ENCODE assay signal across 8 cellular contexts in the genomic region with DNA sequence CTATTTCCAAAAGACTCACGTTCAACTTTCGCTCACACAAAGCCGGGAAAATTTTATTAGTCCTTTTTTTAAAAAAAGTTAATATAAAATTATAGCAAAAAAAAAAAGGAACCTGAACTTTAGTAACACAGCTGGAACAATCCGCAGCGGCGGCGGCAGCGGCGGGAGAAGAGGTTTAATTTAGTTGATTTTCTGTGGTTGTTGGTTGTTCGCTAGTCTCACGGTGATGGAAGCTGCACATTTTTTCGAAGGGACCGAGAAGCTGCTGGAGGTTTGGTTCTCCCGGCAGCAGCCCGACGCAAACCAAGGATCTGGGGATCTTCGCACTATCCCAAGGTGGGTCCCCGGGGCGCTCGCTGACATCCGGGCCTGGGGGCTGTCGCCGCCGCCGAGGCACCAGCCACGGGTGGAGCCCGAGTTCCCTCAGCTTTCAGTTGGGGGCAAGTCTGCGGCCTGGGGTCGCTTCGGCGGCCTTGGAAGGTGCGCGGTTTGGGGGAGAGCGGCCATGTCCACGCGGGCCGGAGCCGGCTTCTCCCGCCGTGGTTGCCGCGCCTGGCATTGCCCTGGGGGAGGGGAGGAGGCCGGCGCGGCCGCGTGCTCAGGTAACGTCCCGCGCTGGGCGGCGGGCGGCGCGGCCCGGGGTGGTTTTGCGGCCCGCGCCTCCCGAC. TPM values are rescaled to one million over a fixed set of nuclear protein-coding genes. Genes with fewer than 3 reads are reported as not detected.
DNase-seq lines count a peak whose midpoint lies in the region; ATAC-seq, FAIRE-seq and TF ChIP-seq lines count a peak whose summit lies in the region.

No MANE protein-coding gene starts in this region.

- no peaks in the 10 kb centered on the region for H3K27me3 ChIP-seq in GM12878 (replicated peaks in 1 of 2; ENCODE audit: control insufficient read depth in 2 of 2, insufficient read depth in 2 of 2, low read length in 1 of 2)

- H3K79me2 ChIP-seq in GM12878 (ENCODE audit: control insufficient read depth, insufficient read depth, low read length) = peaks cover 65% of the 10 kb centered on the region

- H3K4me3 ChIP-seq in GM12878 = peak overlapping the region; percentile 94

- in situ Hi-C loops in GM12878 (cut with MboI) = loop anchor here (5.0 kb wide), 1 partner anchor 193 kb away; no protein-coding TSS in a partner anchor

- no peak overlapping the region; the same call in 1 of the 2 replicates for H2AFZ ChIP-seq in GM12878 (ENCODE audit: control insufficient read depth, low read depth, low read length)

- RAD21 ChIA-PET in GM12878 (lab: Charles Lee; ENCODE audit: unreplicated experiment) = interaction anchor here (0.9 to 8.2 kb wide), 12 partner anchors 7 to 285 kb away, joined by 3 to 107 read pairs (median 4); a partner anchor contains a TSS

- peaks cover 8% of the 10 kb centered on the region; the same call in 1 of the 2 replicates for H4K20me1 ChIP-seq in GM12878 (ENCODE audit: control insufficient read depth, insufficient read depth)

- under 1% methylated on average over 55 of the region's 60 CpGs for WGBS in GM12878 (ENCODE audit: insufficient coverage, insufficient replicate concordance, low lambda C conversion rate, missing lambda C conversion rate)

- H3K4me2 ChIP-seq in GM12878 (ENCODE audit: control insufficient read depth, insufficient read depth) = peak overlapping the region; percentile 95

- DNase-seq in NCI-H2171 (lab: John Stamatoyannopoulos, UW) (peak; percentile 50), NCI-H2171 treated with DMSO at 0.1 percent for 48 hours (lab: John Stamatoyannopoulos, UW) (no peak), T follicular helper cell (ENCODE audit: low read depth) (peak; percentile 30), GM12878 (ENCODE audit: low read depth, low spot score) (no peak), iris pigment epithelial cell (ENCODE audit: low read depth) (peak; percentile 18), SHP77 treated with DMSO at 0.1 percent for 48 hours (lab: John Stamatoyannopoulos, UW) (no peak)
- peak; percentile 53 for DNase-seq in stimulated activated CD4-positive, alpha-beta T cell treated with anti-CD3 and anti-CD28 coated beads, Interleukin-4, amount 100 ng/mL, for 1 hour

- CTCF ChIA-PET in GM12878 (lab: Yijun Ruan, JAX) = interaction anchor here (0.7 to 1.9 kb wide), 7 partner anchors 8 to 255 kb away, joined by 3 to 8 read pairs (median 3); a partner anchor contains a TSS

- TF ChIP-seq POLR2A in GM12878 (IDR thresholded peaks at IDR 0.05; ENCODE audit: low read depth, low read length) = peak; percentile 4

- SMC1A ChIA-PET in GM12878 (lab: Charles Lee; ENCODE audit: uncharacterized antibody, unreplicated experiment) = interaction anchor here (0.9 to 3.2 kb wide), 5 partner anchors 10 to 193 kb away, joined by 3 to 36 read pairs (median 9); a partner anchor contains a TSS

- TF ChIP-seq RAD21 in GM12878 (IDR thresholded peaks at IDR 0.05; ENCODE audit: insufficient read depth, low read depth, low read length) = no peak

- no peaks in the 10 kb centered on the region for H3K9me3 ChIP-seq in GM12878 (replicated peaks; ENCODE audit: control insufficient read depth, insufficient read depth, low read length)

- ATAC-seq in HG02981 (IDR thresholded peaks at IDR 0.05; ENCODE audit: unreplicated experiment) = peak; percentile 5
- ATAC-seq in GM12878 = peak; percentile 37

- H3K9ac ChIP-seq in GM12878 (ENCODE audit: control insufficient read depth, insufficient read depth, low read length) = peak overlapping the region; percentile 91

- TF ChIP-seq EP300 in GM12878 (IDR thresholded peaks at IDR 0.05; ENCODE audit: borderline replicate concordance in 1 of 2, control insufficient read depth in 1 of 2, low read depth in 2 of 2, low read length in 2 of 2) = no peak

- TF ChIP-seq CTCF in GM12878 (IDR thresholded peaks at IDR 0.05 in 2 of 3, conservative IDR thresholded peaks at IDR 0.05 in 1 of 3; ENCODE audit: control insufficient read depth in 2 of 3, extremely low read depth in 1 of 3, insufficient read depth in 1 of 3, low read depth in 3 of 3, low read length in 3 of 3) = no peak

- peaks cover 24% of the 10 kb centered on the region for H3K4me1 ChIP-seq in GM12878 (ENCODE audit: control insufficient read depth, insufficient read depth, low read length)

- intact Hi-C loops in GM12878 (cut with micrococcal nuclease; ENCODE audit: unreplicated experiment) = loop anchor here (1.0 to 5.0 kb wide), 2 partner anchors 60 to 348 kb away; a partner anchor contains a TSS

- POLR2A ChIA-PET in GM12878 (lab: Charles Lee) = interaction anchor here (0.6 to 5.1 kb wide), 16 partner anchors 9 to 345 kb away, joined by 3 to 57 read pairs (median 6); a partner anchor contains a TSS

- TSS peak; percentile 79 for BruUV-seq in GM12878 (replicated peaks; lab: Mats Ljungman, UMichigan)

- no peak for FAIRE-seq in GM12878 (lab: Jason Lieb, UNC)

- peak overlapping the region; percentile 93 for H3K27ac ChIP-seq in GM12878 (ENCODE audit: control insufficient read depth, insufficient read depth)

- H3K36me3 ChIP-seq in GM12878 (ENCODE audit: control insufficient read depth in 2 of 2, insufficient read depth in 2 of 2, low read length in 1 of 2) = no peaks in the 10 kb centered on the region

TF ChIP-seq in GM12878, 131 proteins besides CTCF, POLR2A, EP300 and RAD21 (continues in another document):
- TF ChIP-seq FOXM1 (IDR thresholded peaks at IDR 0.05; ENCODE audit: low read depth, low read length) (peak; percentile 80; the same call in 1 of the 2 replicates), MEF2B (IDR thresholded peaks at IDR 0.05; ENCODE audit: partially characterized antibody, poor library complexity, severe bottlenecking) (peak; percentile 1), CBX5 (IDR thresholded peaks at IDR 0.05; ENCODE audit: low read depth) (peak; percentile 20; the same call in 1 of the 2 replicates), ZBED1 (IDR thresholded peaks at IDR 0.05; ENCODE audit: borderline replicate concordance) (peak; percentile 72; the same call in 1 of the 2 replicates), TBL1XR1 (IDR thresholded peaks at IDR 0.05; ENCODE audit: low read depth, low read length) (peak; percentile 54; the same call in 1 of the 2 replicates), MXI1 (IDR thresholded peaks at IDR 0.05; ENCODE audit: low read depth, low read length) (peak; percentile 46; the same call in 1 of the 2 replicates), CHD2 (IDR thresholded peaks at IDR 0.05; ENCODE audit: borderline replicate concordance, low read depth, low read length) (peak; percentile 51; the same call in 1 of the 2 replicates)
- TF ChIP-seq, protein P1, sequence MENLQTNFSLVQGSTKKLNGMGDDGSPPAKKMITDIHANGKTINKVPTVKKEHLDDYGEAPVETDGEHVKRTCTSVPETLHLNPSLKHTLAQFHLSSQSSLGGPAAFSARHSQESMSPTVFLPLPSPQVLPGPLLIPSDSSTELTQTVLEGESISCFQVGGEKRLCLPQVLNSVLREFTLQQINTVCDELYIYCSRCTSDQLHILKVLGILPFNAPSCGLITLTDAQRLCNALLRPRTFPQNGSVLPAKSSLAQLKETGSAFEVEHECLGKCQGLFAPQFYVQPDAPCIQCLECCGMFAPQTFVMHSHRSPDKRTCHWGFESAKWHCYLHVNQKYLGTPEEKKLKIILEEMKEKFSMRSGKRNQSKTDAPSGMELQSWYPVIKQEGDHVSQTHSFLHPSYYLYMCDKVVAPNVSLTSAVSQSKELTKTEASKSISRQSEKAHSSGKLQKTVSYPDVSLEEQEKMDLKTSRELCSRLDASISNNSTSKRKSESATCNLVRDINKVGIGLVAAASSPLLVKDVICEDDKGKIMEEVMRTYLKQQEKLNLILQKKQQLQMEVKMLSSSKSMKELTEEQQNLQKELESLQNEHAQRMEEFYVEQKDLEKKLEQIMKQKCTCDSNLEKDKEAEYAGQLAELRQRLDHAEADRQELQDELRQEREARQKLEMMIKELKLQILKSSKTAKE (IDR thresholded peaks at IDR 0.05; ENCODE audit: low read depth, poor library complexity, severe bottlenecking) = peak; percentile 64

RNA-seq across cellular contexts. Expression of a gene that starts 0.4 kb away (rescaled TPM):
- 97.3 and 103 TPM in 2 replicates for total RNA-seq in GM12878 (2013; cell fraction: nucleolus; rRNA removed)
- total RNA-seq in GM12878 (2014; rRNA removed) (83.1 and 106 TPM in 2 replicates), GM12878 (2014; rRNA removed; fragmentation: Illumina TruSeq; extraction: Trizol) (110 and 116 TPM in 2 replicates), GM12878 (2021) (73.6 and 75.0 TPM in 2 replicates)
- 27.9 TPM for polyA plus RNA-seq in GM12878 (2011; ENCODE audit: low read depth)
- polyA plus RNA-seq in GM12878 (2011; rRNA removed) (75.0 and 103 TPM in 2 replicates), GM12878 (2014; fragmentation: Illumina TruSeq; extraction: Trizol) (107 and 134 TPM in 2 replicates), GM12878 (2014; fragmentation: Nextera tagmentation; extraction: Ambion mirVana) (10 to 100 TPM; 59.6 to 75.5 TPM), GM12878 (2014; rRNA removed) (45.3 and 58.2 TPM in 2 replicates), GM12878 (2016; fragmentation: Nextera tagmentation; extraction: Ambion mirVana) (10 to 100 TPM; 87.3 to 92.8 TPM)
- 27.1 and 32.5 TPM in 2 replicates for polyA plus RNA-seq in GM12878 (2011; cell fraction: cytosol; rRNA removed)
- polyA plus RNA-seq in GM12878 (2011; cell fraction: nucleus; rRNA removed) = 26.5 and 33.9 TPM in 2 replicates
- 48.5 and 57.6 TPM in 2 replicates for polyA plus RNA-seq in GM12878 (2012)
- polyA minus RNA-seq in GM12878 (2011; rRNA and poly(A)+ RNA removed) = 49.9 and 71.1 TPM in 2 replicates
- 31.4 and 34.3 TPM in 2 replicates for polyA minus RNA-seq in GM12878 (2011; cell fraction: cytosol; rRNA and poly(A)+ RNA removed)
- polyA minus RNA-seq in GM12878 (2011; cell fraction: nucleus; rRNA and poly(A)+ RNA removed) = 21.2 and 39.3 TPM in 2 replicates

RNA-seq across cellular contexts. Expression of a gene that starts 59.7 kb away (rescaled TPM):
- total RNA-seq in GM12878 (2013; cell fraction: nucleolus; rRNA removed) = 41.7 and 42.6 TPM in 2 replicates
- total RNA-seq in GM12878 (2014; rRNA removed) = 11.5 and 13.5 TPM in 2 replicates
- total RNA-seq in GM12878 (2014; rRNA removed; fragmentation: Illumina TruSeq; extraction: Trizol) = 14.7 and 14.8 TPM in 2 replicates
- total RNA-seq in GM12878 (2021) = 16.2 and 18.6 TPM in 2 replicates
- polyA plus RNA-seq in GM12878 (2011; ENCODE audit: low read depth) = 8.6 TPM
- 21.4 and 29.9 TPM in 2 replicates for polyA plus RNA-seq in GM12878 (2011; rRNA removed)
- 6.5 and 9.4 TPM in 2 replicates for polyA plus RNA-seq in GM12878 (2011; cell fraction: cytosol; rRNA removed)
- 15.5 and 15.6 TPM in 2 replicates for polyA plus RNA-seq in GM12878 (2011; cell fraction: nucleus; rRNA removed)
- 15.3 and 19.9 TPM in 2 replicates for polyA plus RNA-seq in GM12878 (2012)
- 15.9 and 17.5 TPM in 2 replicates for polyA plus RNA-seq in GM12878 (2014; fragmentation: Illumina TruSeq; extraction: Trizol)
- 10 to 100 TPM in 1 of 2 experiments, 1 to 10 TPM in 1; 4.6 to 10.1 TPM for polyA plus RNA-seq in GM12878 (2014; fragmentation: Nextera tagmentation; extraction: Ambion mirVana)
- polyA plus RNA-seq in GM12878 (2014; rRNA removed) = 8.9 and 13.4 TPM in 2 replicates
- 1 to 10 TPM; 6.7 to 7.6 TPM for polyA plus RNA-seq in GM12878 (2016; fragmentation: Nextera tagmentation; extraction: Ambion mirVana)
- polyA minus RNA-seq in GM12878 (2011; rRNA and poly(A)+ RNA removed) = 12.5 and 14.2 TPM in 2 replicates
- polyA minus RNA-seq in GM12878 (2011; cell fraction: cytosol; rRNA and poly(A)+ RNA removed) = 4.8 and 6.5 TPM in 2 replicates
- 8.1 and 15.1 TPM in 2 replicates for polyA minus RNA-seq in GM12878 (2011; cell fraction: nucleus; rRNA and poly(A)+ RNA removed)

Comparison
In these comparisons a context has a peak if more than half of its experiments do, and no peak if none do; other contexts are left out.
1. DNase-seq: peak in NCI-H2171 (single experiment), T follicular helper cell (single experiment), iris pigment epithelial cell (single experiment) and stimulated activated CD4-positive, alpha-beta T cell treated with anti-CD3 and anti-CD28 coated beads, Interleukin-4, amount 100 ng/mL, for 1 hour (single experiment); none in NCI-H2171 treated with DMSO at 0.1 percent for 48 hours (single experiment), GM12878 (single experiment) and SHP77 treated with DMSO at 0.1 percent for 48 hours (single experiment).